In the genomic region with DNA sequence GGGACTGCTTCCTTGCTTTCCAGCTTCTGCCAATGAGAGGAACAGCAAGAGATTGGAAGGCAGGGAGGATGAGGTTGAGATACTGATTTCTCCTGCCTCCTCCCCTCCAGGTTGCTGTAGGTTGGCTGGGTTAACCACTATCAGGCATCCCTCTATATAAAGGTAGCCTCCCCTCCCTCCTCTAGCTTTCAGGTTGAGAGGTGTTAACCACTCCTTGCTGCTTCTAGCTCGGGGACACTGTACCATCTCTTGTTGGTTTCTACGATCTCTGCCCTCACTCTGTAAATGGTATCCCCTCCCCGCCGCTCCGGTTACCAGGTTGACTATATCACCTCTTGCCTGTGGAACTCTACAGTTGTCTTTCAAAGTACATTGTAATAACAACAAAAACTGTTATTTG, we compare ENCODE assay signal across 15 cellular contexts. TPM values are rescaled to one million over a fixed set of nuclear protein-coding genes. Genes with fewer than 3 reads are reported as not detected.
"Had no signal": no experiment of that assay in that cellular context is flagged by ENCODE, and none has a peak within 500 bp of the region (broad histone marks: within the 10 kb centered on the region; RNA-seq: fewer than 3 reads in every experiment).

No MANE protein-coding gene starts in this region.

- H3K9me3 ChIP-seq: colonic mucosa, sigmoid colon, thoracic aorta had no signal

- DNase-seq: activated CD4-positive, alpha-beta memory T cell treated with anti-CD3 and anti-CD28 coated beads, Interleukin-2, amount 10 ng/mL, durations not matched to agents 7 days and 5 days; activated CD4-positive, alpha-beta T cell treated with anti-CD3 and anti-CD28 coated beads for 1 hour; activated effector memory CD4-positive, alpha-beta T cell treated with Interleukin-2 at 50 U/mL for 16 hours; colonic mucosa; foreskin melanocyte; heart left ventricle; sigmoid colon; stimulated activated CD4-positive, alpha-beta T cell treated with anti-CD3 and anti-CD28 coated beads, Interleukin-12 subunit alpha, Interleukin-12 subunit beta, amount 100 ng/mL, for 4 hours; T-helper 9 cell had no signal

- ATAC-seq: heart left ventricle, left lobe of liver had no signal

- H3K27ac Mint-ChIP-seq: activated CD4-positive, alpha-beta memory T cell treated with anti-CD3 and anti-CD28 coated beads, Interleukin-2, amount 10 ng/mL, durations not matched to agents 7 days and 5 days; stimulated activated naive CD8-positive, alpha-beta T cell treated with anti-CD3 and anti-CD28 coated beads, Interleukin-15, Interleukin-2, amounts not matched to agents 100 ng/mL and 50 ng/mL, for 24 hours had no signal

- H3K9me3 Mint-ChIP-seq: activated CD4-positive, alpha-beta memory T cell treated with anti-CD3 and anti-CD28 coated beads, Interleukin-2, amount 10 ng/mL, durations not matched to agents 7 days and 5 days had no signal

- H3K4me3 Mint-ChIP-seq: activated CD4-positive, alpha-beta memory T cell treated with anti-CD3 and anti-CD28 coated beads, Interleukin-2, amount 10 ng/mL, durations not matched to agents 7 days and 5 days; stimulated activated naive CD8-positive, alpha-beta T cell treated with anti-CD3 and anti-CD28 coated beads, Interleukin-15, Interleukin-2, amounts not matched to agents 100 ng/mL and 50 ng/mL, for 24 hours had no signal

RNA-seq across cellular contexts. Expression of gene LPAR3, which starts 16.7 kb away (rescaled TPM):
- total RNA-seq: endothelial cell of umbilical vein, osteocyte, sigmoid colon had no signal
- polyA plus RNA-seq: endothelial cell of umbilical vein, neural cell had no signal
